ENCODE assay signal across 9 cellular contexts in the genomic region with DNA sequence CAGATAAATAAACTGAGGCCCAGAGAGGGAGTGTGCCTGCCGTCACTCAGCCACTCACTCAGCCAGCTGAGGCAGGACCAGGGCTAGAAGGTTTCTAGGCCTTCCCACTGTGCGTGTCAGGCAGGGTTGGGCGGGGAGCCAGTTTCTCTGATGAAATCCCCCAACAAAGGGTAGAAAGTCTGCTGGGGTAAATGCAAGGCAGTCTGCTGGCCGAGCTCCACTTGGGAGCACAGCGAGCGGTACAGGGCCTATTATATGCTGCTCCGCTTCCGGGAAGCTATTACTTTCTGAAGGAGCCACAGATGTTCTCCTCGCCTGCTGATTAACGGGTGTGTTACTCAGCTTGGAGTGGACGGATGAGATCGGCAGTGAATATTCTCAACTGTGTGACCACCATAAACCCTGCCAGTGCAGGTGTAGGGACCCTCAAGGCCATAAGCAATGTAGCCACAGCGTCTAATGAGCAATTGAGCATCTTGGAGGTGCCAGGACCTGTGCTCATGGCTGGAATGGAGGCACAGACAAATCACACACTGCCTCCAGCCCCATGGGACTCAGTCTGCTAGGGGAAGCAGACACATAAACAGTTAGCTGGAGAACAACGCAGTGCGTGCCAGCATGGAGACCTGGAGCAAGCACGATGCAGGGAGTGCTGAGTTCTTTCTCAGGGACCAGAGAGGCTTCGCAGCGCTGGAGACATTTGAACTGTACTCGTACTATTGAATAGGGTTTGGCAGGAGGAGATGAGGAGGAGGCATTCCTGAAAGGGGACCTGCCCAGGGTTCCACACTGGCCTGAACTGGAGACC. TPM values are rescaled to one million over a fixed set of nuclear protein-coding genes. Genes with fewer than 3 reads are reported as not detected.
DNase-seq lines count a peak whose midpoint lies in the region; ATAC-seq and TF ChIP-seq lines count a peak whose summit lies in the region.
"Had no signal": no experiment of that assay in that cellular context is flagged by ENCODE, and none has a peak within 500 bp of the region (broad histone marks: within the 10 kb centered on the region; RNA-seq: fewer than 3 reads in every experiment).

No MANE protein-coding gene starts in this region.

- BruUV-seq in Calu3 (replicated peaks; lab: Mats Ljungman, UMichigan) = no TSS peak

- no peaks in the 10 kb centered on the region for H3K9me3 ChIP-seq in HEK293 (ENCODE audit: control insufficient read depth, insufficient read depth, low read depth, low read length)
- H3K9me3 ChIP-seq in heart left ventricle = no peaks in the 10 kb centered on the region
- no peaks in the 10 kb centered on the region for H3K9me3 ChIP-seq in skeletal muscle satellite cell (replicated peaks; ENCODE audit: low read length)
- H3K9me3 ChIP-seq: neutrophil had no signal

- no peaks in the 10 kb centered on the region for H3K4me1 Mint-ChIP-seq in Calu3 (ENCODE audit: low read depth, unreplicated experiment)

- no peak overlapping the region for H3K27ac Mint-ChIP-seq in Calu3 (ENCODE audit: unreplicated experiment)

- POLR2A ChIA-PET in HEK293 (lab: Yijun Ruan, JAX) = no interaction called here

- H3K27me3 ChIP-seq in heart left ventricle (no peaks in the 10 kb centered on the region), skeletal muscle satellite cell (ENCODE audit: control insufficient read depth, insufficient read depth, low read length) (no peaks in the 10 kb centered on the region)
- H3K27me3 ChIP-seq: neutrophil had no signal

- H3K36me3 ChIP-seq in HEK293 (ENCODE audit: control insufficient read depth in 2 of 2, insufficient read depth in 1 of 2, low read length in 2 of 2) (no peaks in the 10 kb centered on the region), heart left ventricle (no peaks in the 10 kb centered on the region), skeletal muscle satellite cell (ENCODE audit: insufficient read depth, low read length) (no peaks in the 10 kb centered on the region)
- H3K36me3 ChIP-seq: neutrophil had no signal

- H3K36me3 Mint-ChIP-seq in Calu3 (ENCODE audit: insufficient read depth, unreplicated experiment) = no peaks in the 10 kb centered on the region

- TF ChIP-seq POLR2A in heart left ventricle (IDR thresholded peaks at IDR 0.05) = no peak

- H3K27ac ChIP-seq in HEK293 (ENCODE audit: extremely low read depth, low read depth, low read length) (peak overlapping the region; percentile 65), heart left ventricle (peak overlapping the region; percentile 27 to 77 (median 60))
- H3K27ac ChIP-seq: neutrophil had no signal

- H3K9ac ChIP-seq in skeletal muscle satellite cell (ENCODE audit: low read depth, low read length) = no peak overlapping the region

- CTCF ChIA-PET in HEK293 (lab: Yijun Ruan, JAX) = interaction anchor here (0.7 to 1.4 kb wide), 4 partner anchors 10 to 247 kb away, joined by 4 to 8 read pairs (median 4); no protein-coding TSS in a partner anchor
- CTCF ChIA-PET in Calu3 (lab: Charles Lee) = no interaction called here

- H3K4me3 ChIP-seq in HEK293 (ENCODE audit: low read depth, low read length) (no peak overlapping the region), heart left ventricle (peak overlapping the region in 1 of 12 donors; percentile 6), skeletal muscle satellite cell (ENCODE audit: low read length) (peak overlapping the region; percentile 20)

- H3K27me3 Mint-ChIP-seq in Calu3 (ENCODE audit: unreplicated experiment) = peaks cover 88% of the 10 kb centered on the region

- no peak overlapping the region for H3K4me3 Mint-ChIP-seq in Calu3 (ENCODE audit: low read depth, unreplicated experiment)

- H3K4me1 ChIP-seq in HEK293 (ENCODE audit: control insufficient read depth, insufficient read depth, low read length) (peaks cover 16% of the 10 kb centered on the region), heart left ventricle (peaks cover 0 to 58% (median 23%) of the 10 kb centered on the region in 12 donors), skeletal muscle satellite cell (ENCODE audit: control insufficient read depth, insufficient read depth, low read length) (peaks cover 46% of the 10 kb centered on the region)

- ATAC-seq in heart left ventricle (peak; percentile 72 to 88 (median 85)), GM21390 (IDR thresholded peaks at IDR 0.05; ENCODE audit: unreplicated experiment) (no peak)

- H3K4me2 ChIP-seq in skeletal muscle satellite cell (ENCODE audit: low read length) = peak overlapping the region; percentile 71

- WGBS in heart left ventricle, 4 donors = 42 to 67% (median 60%) methylated on average over 19 of the region's 19 CpGs

- no peak for TF ChIP-seq CTCF in HEK293 (tag by site-specific recombination; IDR thresholded peaks at IDR 0.05)
- TF ChIP-seq CTCF in heart left ventricle (IDR thresholded peaks at IDR 0.05) = no peak
- no peak for TF ChIP-seq CTCF in Calu3 (IDR thresholded peaks at IDR 0.05; ENCODE audit: unreplicated experiment)

- no peaks in the 10 kb centered on the region for H3K9me3 Mint-ChIP-seq in Calu3 (ENCODE audit: low read depth, unreplicated experiment)

- intact Hi-C loops in heart left ventricle (cut with DNase I) = loop anchor here in 3 of 10 donors (5.0 kb wide), 2 partner anchors 39 to 44 kb away; a partner anchor contains a TSS
- intact Hi-C loops in Calu3 (cut with micrococcal nuclease; ENCODE audit: unreplicated experiment) = no loop called here

- peak; percentile 40 for DNase-seq in SKM-1 treated with dmso at 0.1 percent for 144 hours (lab: John Stamatoyannopoulos, UW; ENCODE audit: unreplicated experiment)
- peak; percentile 77 to 93 (median 88) for DNase-seq in heart left ventricle
- DNase-seq in dedifferentiated amniotic fluid mesenchymal stem cell (ENCODE audit: extremely low spot score) = no peak
- no peak for DNase-seq in HuH-7 (ENCODE audit: low spot score)
- DNase-seq in Calu3 = no peak

TF ChIP-seq in HEK293, 187 proteins besides CTCF, POLR2A, EP300 and RAD21 (continues in another document):
- TF ChIP-seq ZNF660 (tag by site-specific recombination; IDR thresholded peaks at IDR 0.05) (peak; percentile 97), ZNF785 (tag by site-specific recombination; IDR thresholded peaks at IDR 0.05) (no peak), ZIC2 (tag by site-specific recombination; IDR thresholded peaks at IDR 0.05) (peak; percentile 96), ZNF610 (tag by site-specific recombination; IDR thresholded peaks at IDR 0.05; ENCODE audit: borderline replicate concordance) (peak; percentile 84), SCRT2 (tag by site-specific recombination; IDR thresholded peaks at IDR 0.05) (peak; percentile 63), ZNF600 (tag by site-specific recombination; IDR thresholded peaks at IDR 0.05) (peak; percentile 87), ZNF274 (IDR thresholded peaks at IDR 0.05; ENCODE audit: low read length) (no peak), ZNF274 (tag by site-specific recombination; IDR thresholded peaks at IDR 0.05; ENCODE audit: borderline replicate concordance) (no peak), ZNF626 (tag by site-specific recombination; IDR thresholded peaks at IDR 0.05) (no peak), ZNF623 (tag by site-specific recombination; IDR thresholded peaks at IDR 0.05) (no peak)
- TF ChIP-seq, protein P1, sequence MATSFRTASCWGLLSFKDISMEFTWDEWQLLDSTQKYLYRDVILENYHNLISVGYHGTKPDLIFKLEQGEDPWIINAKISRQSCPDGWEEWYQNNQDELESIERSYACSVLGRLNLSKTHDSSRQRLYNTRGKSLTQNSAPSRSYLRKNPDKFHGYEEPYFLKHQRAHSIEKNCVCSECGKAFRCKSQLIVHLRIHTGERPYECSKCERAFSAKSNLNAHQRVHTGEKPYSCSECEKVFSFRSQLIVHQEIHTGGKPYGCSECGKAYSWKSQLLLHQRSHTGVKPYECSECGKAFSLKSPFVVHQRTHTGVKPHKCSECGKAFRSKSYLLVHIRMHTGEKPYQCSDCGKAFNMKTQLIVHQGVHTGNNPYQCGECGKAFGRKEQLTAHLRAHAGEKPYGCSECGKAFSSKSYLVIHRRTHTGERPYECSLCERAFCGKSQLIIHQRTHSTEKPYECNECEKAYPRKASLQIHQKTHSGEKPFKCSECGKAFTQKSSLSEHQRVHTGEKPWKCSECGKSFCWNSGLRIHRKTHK (tag by site-specific recombination; IDR thresholded peaks at IDR 0.05) = no peak
- TF ChIP-seq, protein P2, sequence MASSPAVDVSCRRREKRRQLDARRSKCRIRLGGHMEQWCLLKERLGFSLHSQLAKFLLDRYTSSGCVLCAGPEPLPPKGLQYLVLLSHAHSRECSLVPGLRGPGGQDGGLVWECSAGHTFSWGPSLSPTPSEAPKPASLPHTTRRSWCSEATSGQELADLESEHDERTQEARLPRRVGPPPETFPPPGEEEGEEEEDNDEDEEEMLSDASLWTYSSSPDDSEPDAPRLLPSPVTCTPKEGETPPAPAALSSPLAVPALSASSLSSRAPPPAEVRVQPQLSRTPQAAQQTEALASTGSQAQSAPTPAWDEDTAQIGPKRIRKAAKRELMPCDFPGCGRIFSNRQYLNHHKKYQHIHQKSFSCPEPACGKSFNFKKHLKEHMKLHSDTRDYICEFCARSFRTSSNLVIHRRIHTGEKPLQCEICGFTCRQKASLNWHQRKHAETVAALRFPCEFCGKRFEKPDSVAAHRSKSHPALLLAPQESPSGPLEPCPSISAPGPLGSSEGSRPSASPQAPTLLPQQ (tag by site-specific recombination; IDR thresholded peaks at IDR 0.05) = no peak; the same call in 1 of the 2 replicates
- TF ChIP-seq, protein P3, sequence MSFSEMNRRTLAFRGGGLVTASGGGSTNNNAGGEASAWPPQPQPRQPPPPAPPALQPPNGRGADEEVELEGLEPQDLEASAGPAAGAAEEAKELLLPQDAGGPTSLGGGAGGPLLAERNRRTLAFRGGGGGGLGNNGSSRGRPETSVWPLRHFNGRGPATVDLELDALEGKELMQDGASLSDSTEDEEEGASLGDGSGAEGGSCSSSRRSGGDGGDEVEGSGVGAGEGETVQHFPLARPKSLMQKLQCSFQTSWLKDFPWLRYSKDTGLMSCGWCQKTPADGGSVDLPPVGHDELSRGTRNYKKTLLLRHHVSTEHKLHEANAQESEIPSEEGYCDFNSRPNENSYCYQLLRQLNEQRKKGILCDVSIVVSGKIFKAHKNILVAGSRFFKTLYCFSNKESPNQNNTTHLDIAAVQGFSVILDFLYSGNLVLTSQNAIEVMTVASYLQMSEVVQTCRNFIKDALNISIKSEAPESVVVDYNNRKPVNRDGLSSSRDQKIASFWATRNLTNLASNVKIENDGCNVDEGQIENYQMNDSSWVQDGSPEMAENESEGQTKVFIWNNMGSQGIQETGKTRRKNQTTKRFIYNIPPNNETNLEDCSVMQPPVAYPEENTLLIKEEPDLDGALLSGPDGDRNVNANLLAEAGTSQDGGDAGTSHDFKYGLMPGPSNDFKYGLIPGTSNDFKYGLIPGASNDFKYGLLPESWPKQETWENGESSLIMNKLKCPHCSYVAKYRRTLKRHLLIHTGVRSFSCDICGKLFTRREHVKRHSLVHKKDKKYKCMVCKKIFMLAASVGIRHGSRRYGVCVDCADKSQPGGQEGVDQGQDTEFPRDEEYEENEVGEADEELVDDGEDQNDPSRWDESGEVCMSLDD (tag by site-specific recombination; IDR thresholded peaks at IDR 0.05) = no peak

RNA-seq across cellular contexts. Expression of a gene that starts 42.1 kb away (rescaled TPM):
- total RNA-seq in heart left ventricle (1 to 10 TPM; 3.0 to 9.1 (median 5.0) TPM), Calu3 (2022) (0.14 and 0.15 TPM in 2 replicates)
- 1 to 10 TPM; 3.3 to 7.2 TPM for polyA plus RNA-seq in heart left ventricle
- total RNA-seq in skeletal muscle satellite cell (2012; rRNA removed) = 21.3 and 21.4 TPM in 2 replicates

Comparison
In these comparisons a context has a peak if more than half of its experiments do, and no peak if none do; other contexts are left out.
1. DNase-seq: peak in SKM-1 treated with dmso at 0.1 percent for 144 hours (single experiment) and heart left ventricle (5 of 5); none in dedifferentiated amniotic fluid mesenchymal stem cell (single experiment), HuH-7 (single experiment) and Calu3 (single experiment).